ENCODE assay signal across 1 cellular context in genomic region chr12:92988622-92989130, GRCh38.
A peak's percentile ranks its signal among the peaks of the same experiment; 100 is the strongest.
TF ChIP-seq lines count a peak whose summit lies in the region.

No MANE protein-coding gene starts in this region.

TF ChIP-seq in HepG2, 621 proteins besides CTCF, POLR2A, EP300 and RAD21 (continues in another document):
- TF ChIP-seq ATF2 (CRISPR knock-in tag; IDR thresholded peaks at IDR 0.05) (peak; percentile 49; the same call in 1 of the 2 replicates), SALL2 (CRISPR knock-in tag; IDR thresholded peaks at IDR 0.05) (no peak), GABPA (IDR thresholded peaks at IDR 0.05; ENCODE audit: low read depth, low read length) (no peak), GABPA (CRISPR knock-in tag; IDR thresholded peaks at IDR 0.05; ENCODE audit: low read depth) (no peak; the same call in 1 of the 2 replicates), HMG20A (CRISPR knock-in tag; IDR thresholded peaks at IDR 0.05; ENCODE audit: borderline replicate concordance) (peak; percentile 45; the same call in 1 of the 2 replicates), MLX (CRISPR knock-in tag; IDR thresholded peaks at IDR 0.05) (peak; percentile 67; the same call in 1 of the 2 replicates), ZNF546 (CRISPR knock-in tag; conservative IDR thresholded peaks at IDR 0.05) (no peak), ISL2 (CRISPR knock-in tag; IDR thresholded peaks at IDR 0.05) (peak; percentile 92), RXRA (CRISPR knock-in tag; IDR thresholded peaks at IDR 0.05) (no peak), FOXA3 (CRISPR knock-in tag; IDR thresholded peaks at IDR 0.05) (peak; percentile 57), MAF1 (CRISPR knock-in tag; IDR thresholded peaks at IDR 0.05; ENCODE audit: borderline replicate concordance) (no peak), TCF7L2 (IDR thresholded peaks at IDR 0.05; ENCODE audit: low read depth, low read length) (no peak), NR2F1 (CRISPR knock-in tag; IDR thresholded peaks at IDR 0.05) (no peak), ETS1 (CRISPR knock-in tag; IDR thresholded peaks at IDR 0.05) (no peak), GATAD2A (CRISPR knock-in tag; IDR thresholded peaks at IDR 0.05) (peak; percentile 79), PHF21A (CRISPR knock-in tag; IDR thresholded peaks at IDR 0.05) (no peak), ZNF891 (CRISPR knock-in tag; IDR thresholded peaks at IDR 0.05) (no peak), TARDBP (CRISPR knock-in tag; IDR thresholded peaks at IDR 0.05) (peak; percentile 77), SRSF1 (optimal IDR thresholded peaks at IDR 0.05; ENCODE audit: low read depth, low read length) (no peak), NONO (IDR thresholded peaks at IDR 0.05) (no peak), NONO (CRISPR knock-in tag; conservative IDR thresholded peaks at IDR 0.05) (no peak), TCF12 (IDR thresholded peaks at IDR 0.05) (no peak), TCF12 (CRISPR knock-in tag; IDR thresholded peaks at IDR 0.05) (no peak), ZNF75D (CRISPR knock-in tag; IDR thresholded peaks at IDR 0.05; ENCODE audit: borderline replicate concordance) (no peak), DMAP1 (CRISPR knock-in tag; IDR thresholded peaks at IDR 0.05) (no peak), ZNF367 (CRISPR knock-in tag; IDR thresholded peaks at IDR 0.05; ENCODE audit: borderline replicate concordance) (no peak), ZNF431 (CRISPR knock-in tag; IDR thresholded peaks at IDR 0.05; ENCODE audit: borderline replicate concordance, low read depth) (no peak), POLR2G (IDR thresholded peaks at IDR 0.05; ENCODE audit: low read depth, low read length) (no peak), ZSCAN12 (CRISPR knock-in tag; IDR thresholded peaks at IDR 0.05) (no peak), ZNF317 (CRISPR knock-in tag; IDR thresholded peaks at IDR 0.05) (no peak), ZNF580 (CRISPR knock-in tag; IDR thresholded peaks at IDR 0.05; ENCODE audit: borderline replicate concordance, low read depth) (no peak), ZNF441 (CRISPR knock-in tag; IDR thresholded peaks at IDR 0.05; ENCODE audit: borderline replicate concordance) (no peak), ADNP (CRISPR knock-in tag; IDR thresholded peaks at IDR 0.05) (no peak), ZNF766 (CRISPR knock-in tag; IDR thresholded peaks at IDR 0.05; ENCODE audit: borderline replicate concordance) (no peak), ZNF251 (CRISPR knock-in tag; IDR thresholded peaks at IDR 0.05) (no peak), RXRB (CRISPR knock-in tag; IDR thresholded peaks at IDR 0.05; ENCODE audit: borderline replicate concordance) (peak; percentile 84), KAT8 (CRISPR knock-in tag; IDR thresholded peaks at IDR 0.05) (peak; percentile 27; the same call in 1 of the 2 replicates), ZFP36 (IDR thresholded peaks at IDR 0.05; ENCODE audit: borderline replicate concordance, low read depth, low read length, partially characterized antibody) (no peak), PLRG1 (conservative IDR thresholded peaks at IDR 0.05) (no peak), RERE (CRISPR knock-in tag; IDR thresholded peaks at IDR 0.05; ENCODE audit: low read depth) (0 out of 2 replicates have a peak, but pooled peaks have one; percentile 41), POLR2AphosphoS2 (IDR thresholded peaks at IDR 0.05; ENCODE audit: low read depth, low read length) (no peak), SIX1 (CRISPR knock-in tag; IDR thresholded peaks at IDR 0.05; ENCODE audit: borderline replicate concordance) (peak; percentile 29; the same call in 1 of the 2 replicates), MXD1 (CRISPR knock-in tag; IDR thresholded peaks at IDR 0.05) (no peak), ZSCAN9 (CRISPR knock-in tag; IDR thresholded peaks at IDR 0.05; ENCODE audit: borderline replicate concordance) (no peak), KAT2B (IDR thresholded peaks at IDR 0.05; ENCODE audit: borderline replicate concordance, low read depth, low read length) (peak; percentile 89), POGZ (CRISPR knock-in tag; IDR thresholded peaks at IDR 0.05) (peak; percentile 58), ZNF484 (CRISPR knock-in tag; IDR thresholded peaks at IDR 0.05; ENCODE audit: borderline replicate concordance, low read depth) (no peak), FLYWCH1 (CRISPR knock-in tag; IDR thresholded peaks at IDR 0.05) (no peak), RFX3 (CRISPR knock-in tag; IDR thresholded peaks at IDR 0.05) (no peak), ZNF10 (CRISPR knock-in tag; IDR thresholded peaks at IDR 0.05; ENCODE audit: borderline replicate concordance, low read depth) (no peak), HDAC2 (CRISPR knock-in tag; IDR thresholded peaks at IDR 0.05) (peak; percentile 54; the same call in 1 of the 2 replicates), BCL6 (CRISPR knock-in tag; IDR thresholded peaks at IDR 0.05) (peak; percentile 66), E2F5 (CRISPR knock-in tag; conservative IDR thresholded peaks at IDR 0.05) (no peak), MLXIP (CRISPR knock-in tag; IDR thresholded peaks at IDR 0.05; ENCODE audit: borderline replicate concordance) (no peak), KLF12 (CRISPR knock-in tag; IDR thresholded peaks at IDR 0.05; ENCODE audit: borderline replicate concordance) (no peak), ELF3 (CRISPR knock-in tag; IDR thresholded peaks at IDR 0.05) (peak; percentile 55)
